20 cellular contexts compared by ENCODE assay signal in genomic region chr9:93435386-93435785, GRCh38.
"Had no signal": no experiment of that assay in that cellular context is flagged by ENCODE, and none has a peak within 500 bp of the region (broad histone marks: within the 10 kb centered on the region; RNA-seq: fewer than 3 reads in every experiment).

No MANE protein-coding gene starts in this region.

- H3K4me3 ChIP-seq: MG63, SJSA1, SK-N-MC had no signal

- H3K9me3 ChIP-seq: MG63, SJSA1 had no signal

- H3K36me3 ChIP-seq: MG63, SJSA1 had no signal

- H3K4me1 ChIP-seq: SJSA1 had no signal

- H3K27me3 ChIP-seq: MG63, SJSA1 had no signal

- DNase-seq: Karpas-422, KG1, MG63, NCI-H1092, NCI-H1105 treated with DMSO at 0.1 percent for 48 hours, NCI-H1417 treated with DMSO at 0.1 percent for 48 hours, NCI-H146, NCI-H1694 treated with DMSO at 0.1 percent for 48 hours, NCI-H1930, NCI-H2081, NCI-H2107, NCI-H2227 treated with DMSO at 0.1 percent for 48 hours, NCI-H524, NCI-H69, NCI-H774, Right ventricle myocardium superior, RPMI8226, SIG-M5 had no signal

- H3K27ac ChIP-seq: SJSA1, SK-N-MC had no signal
